10 cellular contexts compared by ENCODE assay signal in genomic region chr11:113267536-113267935, GRCh38.
"Had no signal": no experiment of that assay in that cellular context is flagged by ENCODE, and none has a peak within 500 bp of the region (broad histone marks: within the 10 kb centered on the region; RNA-seq: fewer than 3 reads in every experiment).

No MANE protein-coding gene starts in this region.

- H3K27ac ChIP-seq: spleen, upper lobe of right lung had no signal

- DNase-seq: activated CD4-positive, alpha-beta memory T cell treated with anti-CD3 and anti-CD28 coated beads, Interleukin-2, amount 10 ng/mL, durations not matched to agents 7 days and 5 days; activated naive CD8-positive, alpha-beta T cell treated with anti-CD3 and anti-CD28 coated beads, Interleukin-2, amount 10 ng/mL, durations not matched to agents 7 days and 5 days; activated T-cell treated with anti-CD3 and anti-CD28 coated beads, Interleukin-2, amount 50 U/mL, for 48 hours; erythroblast; naive B cell; spleen; stimulated activated CD4-positive, alpha-beta T cell treated with anti-CD3 and anti-CD28 coated beads, Interleukin-1b, Interleukin-23, amount 100 ng/mL, for 48 hours; T-cell; T1000; upper lobe of right lung had no signal
